Comparison of ENCODE assay signal across 20 cellular contexts in genomic region chr1:29623501-29623900, GRCh38.
A peak's percentile ranks its signal among the peaks of the same experiment; 100 is the strongest.
DNase-seq lines count a peak whose midpoint lies in the region; ATAC-seq and TF ChIP-seq lines count a peak whose summit lies in the region.
"Had no signal": no experiment of that assay in that cellular context is flagged by ENCODE, and none has a peak within 500 bp of the region (broad histone marks: within the 10 kb centered on the region; RNA-seq: fewer than 3 reads in every experiment).

No MANE protein-coding gene starts in this region.

- H3K4me3 ChIP-seq in coronary artery: no peak overlapping the region
- no peak overlapping the region for H3K4me3 ChIP-seq in esophagus muscularis mucosa
- H3K4me3 ChIP-seq: A549; BLaER1 treated with 17β-estradiol and CSF1 and Interleukin-3, amounts not matched to agents 10 nM and 100 nM; HAP-1 had no signal

- H3K27ac ChIP-seq in coronary artery: no peak overlapping the region
- H3K27ac ChIP-seq in esophagus muscularis mucosa (replicated peaks in 1 of 4): no peak overlapping the region
- H3K27ac ChIP-seq: A549; BLaER1 treated with 17β-estradiol and CSF1 and Interleukin-3, amounts not matched to agents 10 nM and 100 nM had no signal

- no peak for TF ChIP-seq EP300 in esophagus muscularis mucosa (IDR thresholded peaks at IDR 0.05)

- peak; percentile 17 for DNase-seq in activated CD8-positive, alpha-beta memory T cell treated with anti-CD3 and anti-CD28 coated beads for 24 hours
- no peak for DNase-seq in activated CD8-positive, alpha-beta memory T cell treated with anti-CD3 and anti-CD28 coated beads, Interleukin-2, amount 50 U/mL, for 4 hours
- DNase-seq in coronary artery (ENCODE audit: low spot score) (peak; percentile 62), esophagus muscularis mucosa (ENCODE audit: extremely low spot score) (peak; percentile 62), posterior vena cava (ENCODE audit: low spot score) (peak; percentile 51), cerebellar nuclear complex (lab: John Stamatoyannopoulos, UW) (no peak)
- DNase-seq: 8988T; ACHN; AML-193; BE2C; CD4-positive, alpha-beta T cell; CD8-positive, alpha-beta memory T cell; DMS 273 treated with DMSO at 0.1 percent for 48 hours; DND-41; GOT3; HFFc6 had no signal

- no peaks in the 10 kb centered on the region for H3K36me3 ChIP-seq in esophagus muscularis mucosa
- H3K36me3 ChIP-seq: BE2C; BLaER1 treated with 17β-estradiol and CSF1 and Interleukin-3, amounts not matched to agents 10 nM and 100 nM; HAP-1 had no signal

- peaks cover 0 to 19% (median 0%) of the 10 kb centered on the region in 4 donors for H3K27me3 ChIP-seq in esophagus muscularis mucosa
- H3K27me3 ChIP-seq: BE2C; BLaER1 treated with 17β-estradiol and CSF1 and Interleukin-3, amounts not matched to agents 10 nM and 100 nM had no signal

- intact Hi-C loops in esophagus muscularis mucosa (cut with DNase I) (no loop called here), posterior vena cava (cut with DNase I) (no loop called here)

- no peak for TF ChIP-seq POLR2A in esophagus muscularis mucosa (IDR thresholded peaks at IDR 0.05; ENCODE audit: low read depth)

- H3K4me1 ChIP-seq in esophagus muscularis mucosa: no peaks in the 10 kb centered on the region
- H3K4me1 ChIP-seq: A549, BE2C, HAP-1 had no signal

- ATAC-seq in HG03432 (IDR thresholded peaks at IDR 0.05; ENCODE audit: unreplicated experiment): no peak
- ATAC-seq: A549 had no signal

- 88% methylated on average over 7 of the region's 7 CpGs for WGBS in esophagus muscularis mucosa

- peaks cover 0 to 11% (median 9%) of the 10 kb centered on the region in 4 donors for H3K9me3 ChIP-seq in esophagus muscularis mucosa
- H3K9me3 ChIP-seq: A549, BE2C, HAP-1 had no signal

- TF ChIP-seq CTCF in coronary artery (IDR thresholded peaks at IDR 0.05) (no peak), esophagus muscularis mucosa (IDR thresholded peaks at IDR 0.05) (no peak)

Comparison
In these comparisons a context has a peak if more than half of its experiments do, and no peak if none do; other contexts are left out.
1. DNase-seq: peak in activated CD8-positive, alpha-beta memory T cell treated with anti-CD3 and anti-CD28 coated beads for 24 hours (single experiment), coronary artery (single experiment), esophagus muscularis mucosa (single experiment) and posterior vena cava (single experiment); none in activated CD8-positive, alpha-beta memory T cell treated with anti-CD3 and anti-CD28 coated beads, Interleukin-2, amount 50 U/mL, for 4 hours (single experiment) and cerebellar nuclear complex (0 of 2).